Comparison of ENCODE assay signal across 18 cellular contexts in the genomic region with DNA sequence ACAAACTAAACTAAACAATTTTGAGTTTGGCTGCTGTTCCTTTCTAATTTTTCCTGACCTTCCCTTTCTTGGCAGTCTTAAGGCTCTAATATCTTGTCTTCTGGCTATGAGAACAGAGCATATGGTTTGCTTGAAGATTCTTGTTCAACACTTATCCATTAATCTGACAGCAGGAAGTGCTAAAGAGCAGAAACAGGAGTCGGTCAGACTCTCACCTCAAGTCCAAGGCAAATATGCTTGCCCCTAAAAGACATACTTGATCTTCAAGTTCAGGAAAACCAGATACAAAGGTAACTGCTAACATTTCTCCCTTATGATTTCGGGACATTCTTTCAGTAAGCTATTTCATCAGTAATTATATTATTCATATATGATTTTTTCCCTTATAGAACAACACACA. TPM values are rescaled to one million over a fixed set of nuclear protein-coding genes. Genes with fewer than 3 reads are reported as not detected.
DNase-seq lines count a peak whose midpoint lies in the region; ATAC-seq and TF ChIP-seq lines count a peak whose summit lies in the region.
"Had no signal": no experiment of that assay in that cellular context is flagged by ENCODE, and none has a peak within 500 bp of the region (broad histone marks: within the 10 kb centered on the region; RNA-seq: fewer than 3 reads in every experiment).

No MANE protein-coding gene starts in this region.

- peaks cover 55% of the 10 kb centered on the region for H3K4me1 Mint-ChIP-seq in nephron
- H3K4me1 Mint-ChIP-seq in naive thymus-derived CD8-positive, alpha-beta T cell, result peaks cover 0 to 2% (median 0%) of the 10 kb centered on the region in 4 donors
- H3K4me1 Mint-ChIP-seq: IgD-negative memory B cell had no signal

- peaks cover 40% of the 10 kb centered on the region for H3K4me1 ChIP-seq in left ventricle myocardium inferior
- peaks cover 23% of the 10 kb centered on the region for H3K4me1 ChIP-seq in body of pancreas
- peaks cover 22% of the 10 kb centered on the region for H3K4me1 ChIP-seq in upper lobe of right lung

- no peaks in the 10 kb centered on the region for H3K9me3 ChIP-seq in left ventricle myocardium inferior (replicated peaks)
- H3K9me3 ChIP-seq in body of pancreas, result no peaks in the 10 kb centered on the region
- H3K9me3 ChIP-seq in upper lobe of right lung, result no peaks in the 10 kb centered on the region

- H3K27ac ChIP-seq in left ventricle myocardium inferior (replicated peaks) (peak overlapping the region; percentile 51), body of pancreas (peak overlapping the region in 3 of 4 donors; percentile 44 to 52 (median 48)), upper lobe of right lung (no peak overlapping the region)
- H3K27ac ChIP-seq: PC-9 had no signal

- no peak overlapping the region for H3K4me3 ChIP-seq in left ventricle myocardium inferior
- H3K4me3 ChIP-seq in body of pancreas, result no peak overlapping the region
- no peak overlapping the region for H3K4me3 ChIP-seq in upper lobe of right lung
- H3K4me3 ChIP-seq: PC-9 had no signal

- H3K9me3 Mint-ChIP-seq in nephron, result no peaks in the 10 kb centered on the region
- peaks cover 0 to 3% (median 0%) of the 10 kb centered on the region in 9 donors for H3K9me3 Mint-ChIP-seq in naive thymus-derived CD8-positive, alpha-beta T cell

- intact Hi-C loops in left ventricle myocardium inferior (cut with micrococcal nuclease) (no loop called here), cardiac septum (cut with DNase I) (no loop called here), body of pancreas (cut with DNase I) (no loop called here), upper lobe of right lung (cut with DNase I) (no loop called here)

- no peak for TF ChIP-seq POLR2A in body of pancreas (IDR thresholded peaks at IDR 0.05)

- no peak overlapping the region for H3K4me3 Mint-ChIP-seq in nephron
- H3K4me3 Mint-ChIP-seq in naive thymus-derived CD8-positive, alpha-beta T cell, result no peak overlapping the region
- H3K4me3 Mint-ChIP-seq: IgD-negative memory B cell had no signal

- no peaks in the 10 kb centered on the region for H3K27me3 Mint-ChIP-seq in nephron (ENCODE audit: low read depth)
- H3K27me3 Mint-ChIP-seq in naive thymus-derived CD8-positive, alpha-beta T cell, result peaks cover 0 to 22% (median 11%) of the 10 kb centered on the region in 5 donors
- H3K27me3 Mint-ChIP-seq: IgD-negative memory B cell had no signal

- TF ChIP-seq CTCF in left ventricle myocardium inferior (IDR thresholded peaks at IDR 0.05; ENCODE audit: borderline replicate concordance) (no peak), body of pancreas (IDR thresholded peaks at IDR 0.05) (no peak), nephron (IDR thresholded peaks at IDR 0.05; ENCODE audit: unreplicated experiment in 3 of 3) (no peak), upper lobe of right lung (IDR thresholded peaks at IDR 0.05) (no peak)

- ATAC-seq in body of pancreas, result no peak
- peak; percentile 48 for ATAC-seq in upper lobe of right lung
- no peak for ATAC-seq in naive thymus-derived CD8-positive, alpha-beta T cell
- no peak for ATAC-seq in GM19035 (IDR thresholded peaks at IDR 0.05; ENCODE audit: unreplicated experiment)

- H3K27me3 ChIP-seq in left ventricle myocardium inferior (ENCODE audit: low read depth), result no peaks in the 10 kb centered on the region
- H3K27me3 ChIP-seq in body of pancreas, result no peaks in the 10 kb centered on the region
- no peaks in the 10 kb centered on the region for H3K27me3 ChIP-seq in upper lobe of right lung

- peaks cover 12% of the 10 kb centered on the region for H3K36me3 ChIP-seq in left ventricle myocardium inferior
- no peaks in the 10 kb centered on the region for H3K36me3 ChIP-seq in body of pancreas (replicated peaks in 1 of 2; ENCODE audit: insufficient read depth in 1 of 2, low read depth in 2 of 2)
- H3K36me3 ChIP-seq in upper lobe of right lung, result no peaks in the 10 kb centered on the region

- peak overlapping the region; percentile 35 to 82 (median 79) for H3K27ac Mint-ChIP-seq in nephron
- no peak overlapping the region for H3K27ac Mint-ChIP-seq in naive thymus-derived CD8-positive, alpha-beta T cell
- H3K27ac Mint-ChIP-seq: IgD-negative memory B cell had no signal

- DNase-seq in left ventricle myocardium inferior (no peak), cardiac septum (ENCODE audit: low spot score) (no peak), body of pancreas (no peak), upper lobe of right lung (no peak), putamen (ENCODE audit: low spot score) (no peak)
- no peak for DNase-seq in naive thymus-derived CD8-positive, alpha-beta T cell
- DNase-seq: ACHN, AML-193, COR-L47, DMS153, H7, NCI-H1105 treated with DMSO at 0.1 percent for 48 hours, NCI-H1694 treated with DMSO at 0.1 percent for 48 hours, PC-9 had no signal

- POLR2A ChIA-PET in naive thymus-derived CD8-positive, alpha-beta T cell (lab: Charles Lee), result no interaction called here

- 17 to 24% methylated on average over 2 of the region's 2 CpGs for WGBS in body of pancreas, 2 donors

- no peaks in the 10 kb centered on the region for H3K36me3 Mint-ChIP-seq in nephron (ENCODE audit: low read depth)
- no peaks in the 10 kb centered on the region for H3K36me3 Mint-ChIP-seq in naive thymus-derived CD8-positive, alpha-beta T cell
- H3K36me3 Mint-ChIP-seq: IgD-negative memory B cell had no signal

RNA-seq across cellular contexts. Expression of gene KCNJ8, which starts 52.6 kb away (rescaled TPM):
- total RNA-seq in left ventricle myocardium inferior (51.3 TPM), cardiac septum (38.0 TPM), body of pancreas (10 to 100 TPM; 15.2 to 26.2 TPM), upper lobe of right lung (20.9 TPM)
- total RNA-seq in naive thymus-derived CD8-positive, alpha-beta T cell, result not detected
- not detected for polyA plus RNA-seq in naive thymus-derived CD8-positive, alpha-beta T cell
- total RNA-seq: PC-9, SK-MEL-5 had no signal
- polyA plus RNA-seq: IgD-negative memory B cell had no signal

Comparison
In these comparisons a context has a peak if more than half of its experiments do, and no peak if none do; other contexts are left out.
1. H3K27ac Mint-ChIP-seq: peak in nephron (3 of 3); none in naive thymus-derived CD8-positive, alpha-beta T cell (0 of 10).
2. RNA of gene KCNJ8, which starts 52.6 kb away (total RNA-seq): 51.3 TPM in left ventricle myocardium inferior (single experiment), 38.0 TPM in cardiac septum (single experiment), 15.2 to 26.2 TPM in body of pancreas and 20.9 TPM in upper lobe of right lung (single experiment); not detected in naive thymus-derived CD8-positive, alpha-beta T cell; every median in the first group is over 10 times any median in the second.